In genomic region chr13:69690999-69691398, GRCh38 we compare ENCODE assay signal across 6 cellular contexts.
"Had no signal": no experiment of that assay in that cellular context is flagged by ENCODE, and none has a peak within 500 bp of the region (broad histone marks: within the 10 kb centered on the region; RNA-seq: fewer than 3 reads in every experiment).

No MANE protein-coding gene starts in this region.

- H3K27ac ChIP-seq: HL-60 had no signal

- H2AFZ ChIP-seq: GM23338 had no signal

- H3K4me3 ChIP-seq: GM23338 had no signal

- H3K4me2 ChIP-seq: GM23338 had no signal

- H3K36me3 Mint-ChIP-seq: IgD-negative memory B cell had no signal

- H3K27ac Mint-ChIP-seq: GM23338, H9, IgD-negative memory B cell had no signal

- DNase-seq: H9, HCEC 1CT had no signal

- H3K4me1 Mint-ChIP-seq: IgD-negative memory B cell had no signal

- H3K27me3 Mint-ChIP-seq: IgD-negative memory B cell had no signal

- H3K9me3 Mint-ChIP-seq: GM23338, H9 had no signal

- H3K4me3 Mint-ChIP-seq: GM23338, H9, IgD-negative memory B cell had no signal

- ATAC-seq: GM23338, HepG2 had no signal
